ENCODE assay signal across 19 cellular contexts in the genomic region with DNA sequence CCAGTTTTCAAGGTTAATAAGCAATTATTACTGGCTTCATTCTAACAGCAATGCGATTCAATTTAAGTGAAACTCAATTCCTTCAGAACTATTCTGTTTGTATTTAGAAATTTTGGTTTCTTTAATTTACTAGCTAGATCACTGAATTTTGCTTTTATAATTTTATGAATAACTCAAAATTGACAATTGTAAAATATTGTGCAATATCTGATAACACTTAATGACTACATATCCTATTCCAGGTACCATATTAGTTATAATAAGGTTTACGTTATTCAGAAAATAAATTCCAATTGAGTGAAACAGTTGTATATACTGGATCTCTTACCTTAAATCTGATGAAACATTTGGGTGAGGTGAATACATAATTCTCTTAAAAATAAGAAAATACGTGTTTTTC.
DNase-seq lines count a peak whose midpoint lies in the region; ATAC-seq, FAIRE-seq and TF ChIP-seq lines count a peak whose summit lies in the region.
"Had no signal": no experiment of that assay in that cellular context is flagged by ENCODE, and none has a peak within 500 bp of the region (broad histone marks: within the 10 kb centered on the region; RNA-seq: fewer than 3 reads in every experiment).

No MANE protein-coding gene starts in this region.

- TF ChIP-seq CTCF in K562 (IDR thresholded peaks at IDR 0.05 in 2 of 3, conservative IDR thresholded peaks at IDR 0.05 in 1 of 3; ENCODE audit: insufficient read depth in 2 of 3, low read depth in 1 of 3, low read length in 3 of 3) = no peak
- TF ChIP-seq CTCF in kidney (IDR thresholded peaks at IDR 0.05; ENCODE audit: borderline replicate concordance, extremely low read depth, insufficient read depth) = no peak

- H3K27ac ChIP-seq in K562 (ENCODE audit: extremely low read depth, low read depth, low read length) = no peak overlapping the region
- H3K27ac ChIP-seq in kidney (ENCODE audit: low read depth in 2 of 2, low read length in 2 of 2) = no peak overlapping the region

- H3K79me2 ChIP-seq in K562 (ENCODE audit: control insufficient read depth, insufficient read depth, low read length) = no peaks in the 10 kb centered on the region

- TF ChIP-seq EP300 in K562 (IDR thresholded peaks at IDR 0.05; ENCODE audit: low read length) = no peak

- H3K4me1 ChIP-seq in K562 (replicated peaks in 1 of 2; ENCODE audit: control insufficient read depth in 2 of 2, insufficient read depth in 2 of 2, low read length in 2 of 2) = no peaks in the 10 kb centered on the region
- no peaks in the 10 kb centered on the region for H3K4me1 ChIP-seq in kidney (ENCODE audit: control insufficient read depth in 1 of 2, insufficient read depth in 1 of 2, low read depth in 1 of 2, low read length in 2 of 2)

- no peak overlapping the region for H3K4me3 Mint-ChIP-seq in stimulated activated naive CD8-positive, alpha-beta T cell treated with anti-CD3 and anti-CD28 coated beads, Interleukin-15, amount 100 ng/mL, for 72 hours
- H3K4me3 Mint-ChIP-seq: CD4-positive, alpha-beta memory T cell had no signal

- no peaks in the 10 kb centered on the region for H3K27me3 ChIP-seq in K562 (ENCODE audit: control insufficient read depth in 2 of 2, insufficient read depth in 2 of 2, low read length in 2 of 2)

- H3K9me3 Mint-ChIP-seq in stimulated activated naive CD8-positive, alpha-beta T cell treated with anti-CD3 and anti-CD28 coated beads, Interleukin-15, amount 100 ng/mL, for 72 hours = peaks cover 4 to 14% of the 10 kb centered on the region in 2 donors

- 19% methylated on average over 3 of the region's 3 CpGs for WGBS in K562 (ENCODE audit: insufficient coverage, low coverage, missing lambda C conversion rate)

- no peak overlapping the region for H3K4me2 ChIP-seq in K562 (ENCODE audit: insufficient read depth, low read length)

- no peak overlapping the region for H3K4me3 ChIP-seq in K562
- H3K4me3 ChIP-seq in kidney (ENCODE audit: low read length in 2 of 2) = no peak overlapping the region

- H3K36me3 ChIP-seq in K562 (ENCODE audit: control insufficient read depth, insufficient read depth, low read length) (no peaks in the 10 kb centered on the region), kidney (ENCODE audit: control insufficient read depth in 1 of 2, insufficient read depth in 2 of 2, low read length in 2 of 2) (no peaks in the 10 kb centered on the region)

- TF ChIP-seq RAD21 in K562 (CRISPR knock-in tag; conservative IDR thresholded peaks at IDR 0.05 in 1 of 2, IDR thresholded peaks at IDR 0.05 in 1 of 2) = no peak

- DNase-seq in K562 (ENCODE audit: extremely low read depth in 1 of 4, low spot score in 3 of 4) (no peak), kidney (no peak), LoVo (ENCODE audit: low spot score) (no peak)
- DNase-seq in stimulated activated naive CD8-positive, alpha-beta T cell treated with anti-CD3 and anti-CD28 coated beads, Interleukin-15, amount 100 ng/mL, for 72 hours = no peak
- DNase-seq: 8988T; C1 segment of cervical spinal cord; Calu3; CD4-positive, alpha-beta memory T cell; COR-L47; DMS53; DMS79 treated with DMSO at 0.1 percent for 48 hours; GF-D8; GOT3; H7; HCEC 1CT had no signal

- FAIRE-seq in A204.1 (lab: Jason Lieb, UNC) (peak; percentile 39), K562 (lab: Jason Lieb, UNC) (no peak), kidney (lab: Jason Lieb, UNC) (peak; percentile 76)
- FAIRE-seq: GM12891, GM18507 had no signal

- no TSS peak for BruUV-seq in K562 (replicated peaks; lab: Mats Ljungman, UMichigan)

- H3K27ac Mint-ChIP-seq in stimulated activated naive CD8-positive, alpha-beta T cell treated with anti-CD3 and anti-CD28 coated beads, Interleukin-15, amount 100 ng/mL, for 72 hours = no peak overlapping the region
- H3K27ac Mint-ChIP-seq: CD4-positive, alpha-beta memory T cell had no signal

- H3K9ac ChIP-seq in K562 (ENCODE audit: insufficient read depth in 1 of 2, low read depth in 2 of 2, low read length in 2 of 2) (no peak overlapping the region), kidney (ENCODE audit: low read length in 2 of 2) (no peak overlapping the region)

- in situ Hi-C loops in K562 (cut with MboI) = no loop called here

- POLR2A ChIA-PET in K562 (lab: Yijun Ruan, JAX) = no interaction called here

- ATAC-seq in K562 = no peak
- no peak for ATAC-seq in stimulated activated naive CD8-positive, alpha-beta T cell treated with anti-CD3 and anti-CD28 coated beads, Interleukin-15, amount 100 ng/mL, for 72 hours
- ATAC-seq in GM21825 (IDR thresholded peaks at IDR 0.05; ENCODE audit: unreplicated experiment) = no peak

- H3K4me1 Mint-ChIP-seq in stimulated activated naive CD8-positive, alpha-beta T cell treated with anti-CD3 and anti-CD28 coated beads, Interleukin-15, amount 100 ng/mL, for 72 hours = no peaks in the 10 kb centered on the region
- H3K4me1 Mint-ChIP-seq: CD4-positive, alpha-beta memory T cell had no signal

- CTCF ChIA-PET in K562 (lab: Yijun Ruan, JAX; ENCODE audit: low intra/inter-chr PET ratio) = no interaction called here

- H2AFZ ChIP-seq in K562 (ENCODE audit: low read depth, low read length) = no peak overlapping the region

- no peaks in the 10 kb centered on the region for H4K20me1 ChIP-seq in K562 (replicated peaks; ENCODE audit: control insufficient read depth, insufficient read depth, low read length)

- H3K27me3 Mint-ChIP-seq in stimulated activated naive CD8-positive, alpha-beta T cell treated with anti-CD3 and anti-CD28 coated beads, Interleukin-15, amount 100 ng/mL, for 72 hours = no peaks in the 10 kb centered on the region
- H3K27me3 Mint-ChIP-seq: CD4-positive, alpha-beta memory T cell had no signal

- TF ChIP-seq POLR2A in K562 (conservative IDR thresholded peaks at IDR 0.05) = no peak

- intact Hi-C loops in K562 (cut with micrococcal nuclease) (no loop called here), kidney (cut with DNase I) (no loop called here)

- H3K9me3 ChIP-seq in K562 (replicated peaks; ENCODE audit: control insufficient read depth, insufficient read depth, low read depth, low read length) (no peaks in the 10 kb centered on the region; the same call in 1 of the 2 replicates), kidney (ENCODE audit: control insufficient read depth in 1 of 2, low read length in 2 of 2) (peaks cover 0 to 8% of the 10 kb centered on the region in 2 donors)

- H3K9me1 ChIP-seq in K562 (ENCODE audit: control insufficient read depth, insufficient read depth, low read length) = no peaks in the 10 kb centered on the region

TF ChIP-seq in K562, 482 proteins besides CTCF, POLR2A, EP300 and RAD21:
- TF ChIP-seq CEBPB (tag; IDR thresholded peaks at IDR 0.05) (peak; percentile 82), TCF3 (CRISPR knock-in tag; IDR thresholded peaks at IDR 0.05) (no peak), CEBPG (CRISPR knock-in tag; IDR thresholded peaks at IDR 0.05) (no peak), CEBPG (tag; conservative IDR thresholded peaks at IDR 0.05 in 1 of 2, IDR thresholded peaks at IDR 0.05 in 1 of 2) (peak; percentile 43 to 92; a peak in 3 of 4 replicates), ESRRB (CRISPR knock-in tag; IDR thresholded peaks at IDR 0.05; ENCODE audit: borderline replicate concordance) (no peak)
- TF ChIP-seq, protein P1, sequence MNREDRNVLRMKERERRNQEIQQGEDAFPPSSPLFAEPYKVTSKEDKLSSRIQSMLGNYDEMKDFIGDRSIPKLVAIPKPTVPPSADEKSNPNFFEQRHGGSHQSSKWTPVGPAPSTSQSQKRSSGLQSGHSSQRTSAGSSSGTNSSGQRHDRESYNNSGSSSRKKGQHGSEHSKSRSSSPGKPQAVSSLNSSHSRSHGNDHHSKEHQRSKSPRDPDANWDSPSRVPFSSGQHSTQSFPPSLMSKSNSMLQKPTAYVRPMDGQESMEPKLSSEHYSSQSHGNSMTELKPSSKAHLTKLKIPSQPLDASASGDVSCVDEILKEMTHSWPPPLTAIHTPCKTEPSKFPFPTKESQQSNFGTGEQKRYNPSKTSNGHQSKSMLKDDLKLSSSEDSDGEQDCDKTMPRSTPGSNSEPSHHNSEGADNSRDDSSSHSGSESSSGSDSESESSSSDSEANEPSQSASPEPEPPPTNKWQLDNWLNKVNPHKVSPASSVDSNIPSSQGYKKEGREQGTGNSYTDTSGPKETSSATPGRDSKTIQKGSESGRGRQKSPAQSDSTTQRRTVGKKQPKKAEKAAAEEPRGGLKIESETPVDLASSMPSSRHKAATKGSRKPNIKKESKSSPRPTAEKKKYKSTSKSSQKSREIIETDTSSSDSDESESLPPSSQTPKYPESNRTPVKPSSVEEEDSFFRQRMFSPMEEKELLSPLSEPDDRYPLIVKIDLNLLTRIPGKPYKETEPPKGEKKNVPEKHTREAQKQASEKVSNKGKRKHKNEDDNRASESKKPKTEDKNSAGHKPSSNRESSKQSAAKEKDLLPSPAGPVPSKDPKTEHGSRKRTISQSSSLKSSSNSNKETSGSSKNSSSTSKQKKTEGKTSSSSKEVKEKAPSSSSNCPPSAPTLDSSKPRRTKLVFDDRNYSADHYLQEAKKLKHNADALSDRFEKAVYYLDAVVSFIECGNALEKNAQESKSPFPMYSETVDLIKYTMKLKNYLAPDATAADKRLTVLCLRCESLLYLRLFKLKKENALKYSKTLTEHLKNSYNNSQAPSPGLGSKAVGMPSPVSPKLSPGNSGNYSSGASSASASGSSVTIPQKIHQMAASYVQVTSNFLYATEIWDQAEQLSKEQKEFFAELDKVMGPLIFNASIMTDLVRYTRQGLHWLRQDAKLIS (CRISPR knock-in tag; IDR thresholded peaks at IDR 0.05) = no peak
